In genomic region chr15:70474367-70474681, GRCh38 we compare ENCODE assay signal across 1 cellular context.
TF ChIP-seq lines count a peak whose summit lies in the region.

No MANE protein-coding gene starts in this region.

TF ChIP-seq in SK-N-SH, 30 proteins besides CTCF, POLR2A, EP300 and RAD21 (continued from another document):
- TF ChIP-seq, protein P1, sequence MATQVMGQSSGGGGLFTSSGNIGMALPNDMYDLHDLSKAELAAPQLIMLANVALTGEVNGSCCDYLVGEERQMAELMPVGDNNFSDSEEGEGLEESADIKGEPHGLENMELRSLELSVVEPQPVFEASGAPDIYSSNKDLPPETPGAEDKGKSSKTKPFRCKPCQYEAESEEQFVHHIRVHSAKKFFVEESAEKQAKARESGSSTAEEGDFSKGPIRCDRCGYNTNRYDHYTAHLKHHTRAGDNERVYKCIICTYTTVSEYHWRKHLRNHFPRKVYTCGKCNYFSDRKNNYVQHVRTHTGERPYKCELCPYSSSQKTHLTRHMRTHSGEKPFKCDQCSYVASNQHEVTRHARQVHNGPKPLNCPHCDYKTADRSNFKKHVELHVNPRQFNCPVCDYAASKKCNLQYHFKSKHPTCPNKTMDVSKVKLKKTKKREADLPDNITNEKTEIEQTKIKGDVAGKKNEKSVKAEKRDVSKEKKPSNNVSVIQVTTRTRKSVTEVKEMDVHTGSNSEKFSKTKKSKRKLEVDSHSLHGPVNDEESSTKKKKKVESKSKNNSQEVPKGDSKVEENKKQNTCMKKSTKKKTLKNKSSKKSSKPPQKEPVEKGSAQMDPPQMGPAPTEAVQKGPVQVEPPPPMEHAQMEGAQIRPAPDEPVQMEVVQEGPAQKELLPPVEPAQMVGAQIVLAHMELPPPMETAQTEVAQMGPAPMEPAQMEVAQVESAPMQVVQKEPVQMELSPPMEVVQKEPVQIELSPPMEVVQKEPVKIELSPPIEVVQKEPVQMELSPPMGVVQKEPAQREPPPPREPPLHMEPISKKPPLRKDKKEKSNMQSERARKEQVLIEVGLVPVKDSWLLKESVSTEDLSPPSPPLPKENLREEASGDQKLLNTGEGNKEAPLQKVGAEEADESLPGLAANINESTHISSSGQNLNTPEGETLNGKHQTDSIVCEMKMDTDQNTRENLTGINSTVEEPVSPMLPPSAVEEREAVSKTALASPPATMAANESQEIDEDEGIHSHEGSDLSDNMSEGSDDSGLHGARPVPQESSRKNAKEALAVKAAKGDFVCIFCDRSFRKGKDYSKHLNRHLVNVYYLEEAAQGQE (IDR thresholded peaks at IDR 0.05; ENCODE audit: low read depth, low read length), result no peak
- TF ChIP-seq NRF1 (IDR thresholded peaks at IDR 0.05; ENCODE audit: low read depth, low read length) (no peak), GATA2 (CRISPR knock-in tag; IDR thresholded peaks at IDR 0.05) (no peak)
- TF ChIP-seq, protein P2, sequence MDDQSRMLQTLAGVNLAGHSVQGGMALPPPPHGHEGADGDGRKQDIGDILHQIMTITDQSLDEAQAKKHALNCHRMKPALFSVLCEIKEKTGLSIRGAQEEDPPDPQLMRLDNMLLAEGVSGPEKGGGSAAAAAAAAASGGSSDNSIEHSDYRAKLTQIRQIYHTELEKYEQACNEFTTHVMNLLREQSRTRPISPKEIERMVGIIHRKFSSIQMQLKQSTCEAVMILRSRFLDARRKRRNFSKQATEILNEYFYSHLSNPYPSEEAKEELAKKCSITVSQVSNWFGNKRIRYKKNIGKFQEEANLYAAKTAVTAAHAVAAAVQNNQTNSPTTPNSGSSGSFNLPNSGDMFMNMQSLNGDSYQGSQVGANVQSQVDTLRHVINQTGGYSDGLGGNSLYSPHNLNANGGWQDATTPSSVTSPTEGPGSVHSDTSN (IDR thresholded peaks at IDR 0.05), result no peak
